ENCODE assay signal across 25 cellular contexts in the genomic region with DNA sequence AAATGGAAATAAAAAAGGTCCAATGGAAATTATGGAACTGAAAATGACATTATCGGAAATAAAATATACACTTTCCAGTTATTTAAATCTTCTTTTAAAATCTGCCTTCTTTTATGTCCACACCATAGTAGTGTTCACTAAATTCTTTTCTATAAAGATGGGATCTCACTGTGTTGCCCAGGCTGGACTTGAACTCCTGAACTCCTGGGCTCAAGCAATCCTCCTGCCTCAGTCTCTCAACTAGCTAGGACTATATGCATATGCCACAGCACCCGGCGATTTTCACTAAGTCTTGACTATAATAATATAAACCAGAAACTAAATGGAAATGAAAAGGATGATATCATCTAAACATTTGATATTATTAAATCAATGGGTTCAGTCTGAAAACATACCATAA.
"Had no signal": no experiment of that assay in that cellular context is flagged by ENCODE, and none has a peak within 500 bp of the region (broad histone marks: within the 10 kb centered on the region; RNA-seq: fewer than 3 reads in every experiment).

No MANE protein-coding gene starts in this region.

- DNase-seq: activated B cell treated with CpG ODN at 0.5 μM for 24 hours; activated CD4-positive, alpha-beta T cell treated with anti-CD3 and anti-CD28 coated beads for 1 hour; activated CD4-positive, alpha-beta T cell treated with anti-CD3 and anti-CD28 coated beads, Interleukin-2, amount 10 ng/mL, durations not matched to agents 24 days and 14 days; activated CD4-positive, alpha-beta T cell treated with anti-CD3 and anti-CD28 coated beads, Interleukin-2, amount 50 U/mL, for 48 hours; activated CD8-positive, alpha-beta memory T cell treated with anti-CD3 and anti-CD28 coated beads for 24 hours; activated gamma-delta T cell treated with Interleukin-2 at 50 U/mL for 16 hours; activated naive CD4-positive, alpha-beta T cell treated with anti-CD3 and anti-CD28 coated beads, Interleukin-2, amount 10 ng/mL, durations not matched to agents 7 days and 5 days; activated naive CD8-positive, alpha-beta T cell treated with anti-CD3 and anti-CD28 coated beads for 36 hours; activated T-cell treated with anti-CD3 and anti-CD28 coated beads, Interleukin-2, amount 50 U/mL, for 4 hours; brain microvascular endothelial cell; MM.1S; NCI-H1105; NCI-H1436; NCI-H1694 treated with DMSO at 0.1 percent for 48 hours; NCI-H2029 treated with DMSO at 0.1 percent for 48 hours; NCI-H510A treated with DMSO at 0.1 percent for 48 hours; NCI-H69; PC-3; SHP77; SW 1271 had no signal

- ATAC-seq: activated T-cell treated with anti-CD3 and anti-CD28 coated beads, Interleukin-2, amount 50 U/mL, for 4 hours; PC-3; SK-N-SH treated with all-trans-retinoic acid at 6 μM for 48 hours had no signal

- H3K27ac ChIP-seq: brain microvascular endothelial cell, cardiac muscle cell, SJSA1 had no signal

- FAIRE-seq: RCC 7860 had no signal

- H3K27ac Mint-ChIP-seq: activated B cell treated with CpG ODN at 0.5 μM for 24 hours; activated naive CD4-positive, alpha-beta T cell treated with anti-CD3 and anti-CD28 coated beads, Interleukin-2, amount 10 ng/mL, durations not matched to agents 7 days and 5 days; activated naive CD8-positive, alpha-beta T cell treated with anti-CD3 and anti-CD28 coated beads for 36 hours had no signal

- H3K27me3 ChIP-seq: brain microvascular endothelial cell, cardiac muscle cell, SJSA1 had no signal

- H3K36me3 ChIP-seq: brain microvascular endothelial cell, cardiac muscle cell had no signal

- H3K9me3 ChIP-seq: SJSA1 had no signal

- H3K4me1 ChIP-seq: SJSA1 had no signal

- H3K4me3 ChIP-seq: cardiac muscle cell, SJSA1 had no signal

- H3K4me3 Mint-ChIP-seq: activated B cell treated with CpG ODN at 0.5 μM for 24 hours; activated naive CD4-positive, alpha-beta T cell treated with anti-CD3 and anti-CD28 coated beads, Interleukin-2, amount 10 ng/mL, durations not matched to agents 7 days and 5 days; activated naive CD8-positive, alpha-beta T cell treated with anti-CD3 and anti-CD28 coated beads for 36 hours; activated T-cell treated with anti-CD3 and anti-CD28 coated beads, Interleukin-2, amount 50 U/mL, for 4 hours; T-helper 1 cell treated with Interleukin-12 subunit alpha and Interleukin-12 subunit beta and Interleukin-4 antibody, amounts not matched to agents 30 μg/mL and 1 μg/mL, for 36 hours had no signal

- H3K27me3 Mint-ChIP-seq: activated B cell treated with CpG ODN at 0.5 μM for 24 hours; activated CD4-positive, alpha-beta T cell treated with anti-CD3 and anti-CD28 coated beads, Interleukin-2, amount 10 ng/mL, durations not matched to agents 24 days and 14 days; activated naive CD4-positive, alpha-beta T cell treated with anti-CD3 and anti-CD28 coated beads, Interleukin-2, amount 10 ng/mL, durations not matched to agents 7 days and 5 days; activated naive CD8-positive, alpha-beta T cell treated with anti-CD3 and anti-CD28 coated beads for 36 hours had no signal

- H3K9me3 Mint-ChIP-seq: activated B cell treated with CpG ODN at 0.5 μM for 24 hours; activated T-cell treated with anti-CD3 and anti-CD28 coated beads, Interleukin-2, amount 50 U/mL, for 4 hours; T-helper 1 cell treated with Interleukin-12 subunit alpha and Interleukin-12 subunit beta and Interleukin-4 antibody, amounts not matched to agents 30 μg/mL and 1 μg/mL, for 36 hours had no signal
